9 cellular contexts compared by ENCODE assay signal in the genomic region with DNA sequence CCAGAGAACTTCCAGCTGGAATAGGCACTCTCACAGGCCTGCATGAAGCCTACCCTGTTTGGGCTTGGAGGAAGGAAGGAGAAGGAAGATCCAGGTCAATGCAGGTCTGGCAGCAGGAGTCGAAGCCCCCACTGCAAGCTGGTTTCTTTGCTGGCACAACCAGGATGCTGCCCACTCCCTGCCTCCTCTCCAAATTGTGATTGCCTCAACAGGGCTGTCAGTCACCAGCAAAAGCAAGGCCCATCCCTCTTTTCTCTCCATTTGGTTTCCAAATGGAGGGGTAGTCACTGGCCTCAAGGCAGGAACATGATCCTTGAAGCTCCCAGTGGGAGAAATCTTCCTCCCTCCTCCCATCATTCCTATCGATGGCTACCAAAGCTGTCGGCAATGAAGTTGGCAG.
"Had no signal": no experiment of that assay in that cellular context is flagged by ENCODE, and none has a peak within 500 bp of the region (broad histone marks: within the 10 kb centered on the region; RNA-seq: fewer than 3 reads in every experiment).

No MANE protein-coding gene starts in this region.

- DNase-seq: GM23248, GOT3, H7, HFFc6 had no signal

- H3K9ac ChIP-seq: GM23248 had no signal

- H2AFZ ChIP-seq: GM23248 had no signal

- H3K27me3 Mint-ChIP-seq: IgD-negative memory B cell had no signal

- ATAC-seq: HCT116, HepG2 had no signal

- H3K4me1 ChIP-seq: HAP-1 had no signal

- H3K27ac ChIP-seq: GM23248, HL-60 had no signal

- H3K27ac Mint-ChIP-seq: HFFc6, IgD-negative memory B cell had no signal

- H3K4me3 ChIP-seq: GM23248, HAP-1 had no signal

- H3K4me3 Mint-ChIP-seq: HFFc6, IgD-negative memory B cell had no signal

- FAIRE-seq: HepG2 had no signal

- H3K4me1 Mint-ChIP-seq: IgD-negative memory B cell had no signal

- H3K9me3 Mint-ChIP-seq: HFFc6, IgD-negative memory B cell had no signal
